ENCODE assay signal across 18 cellular contexts in genomic region chr19:3194063-3194702, GRCh38. TPM values are rescaled to one million over a fixed set of nuclear protein-coding genes. Genes with fewer than 3 reads are reported as not detected.
DNase-seq lines count a peak whose midpoint lies in the region; ATAC-seq and TF ChIP-seq lines count a peak whose summit lies in the region.
"Had no signal": no experiment of that assay in that cellular context is flagged by ENCODE, and none has a peak within 500 bp of the region (broad histone marks: within the 10 kb centered on the region; RNA-seq: fewer than 3 reads in every experiment).

No MANE protein-coding gene starts in this region.

- no peak overlapping the region for H3K23ac ChIP-seq in IMR-90 (ENCODE audit: low read depth, low read length)

- H3K4ac ChIP-seq in IMR-90 (ENCODE audit: low read depth, low read length), result no peak overlapping the region

- dilution Hi-C loops in IMR-90 (cut with HindIII; ENCODE audit: low sequenced_read_pairs, unreplicated experiment), result no loop called here

- H3K36me3 ChIP-seq in BE2C, result peaks cover 47% of the 10 kb centered on the region
- peaks cover 22% of the 10 kb centered on the region for H3K36me3 ChIP-seq in IMR-90 (ENCODE audit: control insufficient read depth, insufficient read depth, low read length)

- POLR2A ChIA-PET in IMR-90 (lab: Charles Lee; ENCODE audit: unreplicated experiment), result interaction anchor here (0.6 kb wide), 1 partner anchor 113 kb away, joined by 4 read pairs; no protein-coding TSS in a partner anchor

- peaks cover 31% of the 10 kb centered on the region for H4K20me1 ChIP-seq in IMR-90 (ENCODE audit: insufficient read depth, low read length)

- no peak overlapping the region for H4K91ac ChIP-seq in IMR-90 (ENCODE audit: insufficient read depth, low read depth, low read length)

- H2AFZ ChIP-seq in IMR-90 (replicated peaks; ENCODE audit: low read length, poor library complexity), result no peak overlapping the region
- H2AFZ ChIP-seq: GM23248 had no signal

- H3K9me3 ChIP-seq in BE2C, result no peaks in the 10 kb centered on the region
- H3K9me3 ChIP-seq in IMR-90 (ENCODE audit: control insufficient read depth, insufficient read depth, low read length), result no peaks in the 10 kb centered on the region
- H3K9me3 ChIP-seq: A549 had no signal

- no peak overlapping the region for H4K8ac ChIP-seq in IMR-90 (ENCODE audit: low read depth in 2 of 2, low read length in 2 of 2)

- TF ChIP-seq CTCF in BE2C (IDR thresholded peaks at IDR 0.05; ENCODE audit: low read depth, low read length) (no peak), IMR-90 (conservative IDR thresholded peaks at IDR 0.05; ENCODE audit: low read depth, low read length) (no peak)

- CTCF ChIA-PET in IMR-90 (lab: Yijun Ruan, JAX), result no interaction called here

- no peaks in the 10 kb centered on the region for H3K9me3 Mint-ChIP-seq in activated T-cell treated with anti-CD3 and anti-CD28 coated beads, Interleukin-2, amount 50 U/mL, for 24 hours
- H3K9me3 Mint-ChIP-seq: CD4-positive, alpha-beta T cell had no signal

- ATAC-seq in IMR-90 (ENCODE audit: low read depth) (no peak), HG02884 (IDR thresholded peaks at IDR 0.05; ENCODE audit: unreplicated experiment) (no peak)

- H3K4me3 Mint-ChIP-seq in activated T-cell treated with anti-CD3 and anti-CD28 coated beads, Interleukin-2, amount 50 U/mL, for 24 hours, result no peak overlapping the region
- H3K4me3 Mint-ChIP-seq: CD4-positive, alpha-beta T cell had no signal

- TF ChIP-seq RAD21 in IMR-90 (IDR thresholded peaks at IDR 0.05; ENCODE audit: low read length), result no peak

- H3K79me1 ChIP-seq in IMR-90 (ENCODE audit: low read depth in 1 of 2, low read length in 2 of 2), result peaks cover 2 to 39% of the 10 kb centered on the region in 2 experiments; a peak in 2 of 4 replicates

- no peak overlapping the region for H3K14ac ChIP-seq in IMR-90 (replicated peaks; ENCODE audit: low read depth, low read length)

- peak; percentile 73 for DNase-seq in BE2C
- no peak for DNase-seq in IMR-90
- peak; percentile 15 for DNase-seq in amniotic epithelial cell (ENCODE audit: low read depth)
- no peak for DNase-seq in activated T-cell treated with anti-CD3 and anti-CD28 coated beads, Interleukin-2, amount 50 U/mL, for 24 hours
- no peak for DNase-seq in stimulated activated CD4-positive, alpha-beta T cell treated with anti-CD3 and anti-CD28 coated beads, Interleukin-2, amount 100 ng/mL, for 48 hours
- DNase-seq: Calu3; CD4-positive, alpha-beta T cell; DND-41; GM23248; KG1; NCI-H1092; NCI-H2227 treated with DMSO at 0.1 percent for 48 hours; NCI-H524 treated with DMSO at 0.1 percent for 48 hours had no signal

- H3K36me3 Mint-ChIP-seq in activated T-cell treated with anti-CD3 and anti-CD28 coated beads, Interleukin-2, amount 50 U/mL, for 24 hours (ENCODE audit: low read depth), result peaks cover 71% of the 10 kb centered on the region

- no peak overlapping the region for H3K56ac ChIP-seq in IMR-90 (ENCODE audit: extremely low read depth, insufficient read depth, low read length)

- no peak overlapping the region for H2AK9ac ChIP-seq in IMR-90 (replicated peaks; ENCODE audit: low read depth, low read length, poor library complexity)

- H2BK20ac ChIP-seq in IMR-90 (ENCODE audit: low read depth, low read length), result no peak overlapping the region

- no peak overlapping the region for H3K27ac ChIP-seq in IMR-90 (ENCODE audit: insufficient read depth, low read length)
- H3K27ac ChIP-seq: A549, GM23248 had no signal

- peaks cover 8% of the 10 kb centered on the region for H3K4me1 Mint-ChIP-seq in activated T-cell treated with anti-CD3 and anti-CD28 coated beads, Interleukin-2, amount 50 U/mL, for 24 hours (ENCODE audit: low read depth)

- in situ Hi-C loops in IMR-90 (cut with MboI; ENCODE audit: low sequenced_read_pairs), result no loop called here

- H2BK5ac ChIP-seq in IMR-90 (ENCODE audit: low read depth, low read length, poor library complexity, severe bottlenecking), result no peak overlapping the region

- H3K9me1 ChIP-seq in IMR-90 (ENCODE audit: insufficient read depth, low read length), result no peaks in the 10 kb centered on the region

- intact Hi-C loops in IMR-90 (cut with micrococcal nuclease), result no loop called here

- H3K4me3 ChIP-seq in BE2C (ENCODE audit: low read depth, low read length), result no peak overlapping the region
- H3K4me3 ChIP-seq in IMR-90 (ENCODE audit: insufficient read depth, low read depth, low read length), result no peak overlapping the region
- H3K4me3 ChIP-seq: A549, GM23248 had no signal

- no peak overlapping the region for H3K18ac ChIP-seq in IMR-90 (ENCODE audit: low read depth, low read length)

- no peak overlapping the region for H3K9ac ChIP-seq in IMR-90 (ENCODE audit: low read depth, low read length)
- H3K9ac ChIP-seq: GM23248 had no signal

- no peak overlapping the region for H3K4me2 ChIP-seq in IMR-90 (ENCODE audit: low read depth, low read length)
- H3K4me2 ChIP-seq: A549 had no signal

- H3K27me3 ChIP-seq in BE2C (no peaks in the 10 kb centered on the region), IMR-90 (ENCODE audit: control insufficient read depth, insufficient read depth, low read length) (no peaks in the 10 kb centered on the region)

- no peak overlapping the region for H3K27ac Mint-ChIP-seq in activated T-cell treated with anti-CD3 and anti-CD28 coated beads, Interleukin-2, amount 50 U/mL, for 24 hours
- H3K27ac Mint-ChIP-seq: CD4-positive, alpha-beta T cell had no signal

- H3K27me3 Mint-ChIP-seq in activated T-cell treated with anti-CD3 and anti-CD28 coated beads, Interleukin-2, amount 50 U/mL, for 24 hours, result no peaks in the 10 kb centered on the region
- H3K27me3 Mint-ChIP-seq: CD4-positive, alpha-beta T cell had no signal

- BruUV-seq in IMR-90 (replicated peaks; lab: Mats Ljungman, UMichigan), result TSS peak; percentile 39

- no peak overlapping the region for H2BK120ac ChIP-seq in IMR-90 (ENCODE audit: low read depth, low read length)

- no peak overlapping the region for H4K5ac ChIP-seq in IMR-90 (ENCODE audit: low read depth, low read length)

- WGBS in IMR-90 (ENCODE audit: extremely low coverage in 2 of 2, insufficient read length in 1 of 2), 2 experiments, result 100% methylated on average over 4 of the region's 13 CpGs; no CpG with 5 or more reads in 1 of the 2 experiments

- no peak overlapping the region for H2BK15ac ChIP-seq in IMR-90 (ENCODE audit: low read depth, low read length)

- H3K4me1 ChIP-seq in BE2C (peaks cover 9% of the 10 kb centered on the region), IMR-90 (ENCODE audit: control insufficient read depth, insufficient read depth, low read length) (no peaks in the 10 kb centered on the region)
- H3K4me1 ChIP-seq: A549 had no signal

- no peak for TF ChIP-seq POLR2A in IMR-90 (IDR thresholded peaks at IDR 0.05; ENCODE audit: low read depth, low read length)

- no peak overlapping the region for H2AK5ac ChIP-seq in IMR-90 (ENCODE audit: low read depth, low read length)

TF ChIP-seq in IMR-90, 13 proteins besides CTCF, POLR2A, EP300 and RAD21 (continues in another document):
- TF ChIP-seq ELK1 (IDR thresholded peaks at IDR 0.05; ENCODE audit: borderline replicate concordance, low read depth, low read length) (no peak), NFE2L2 (IDR thresholded peaks at IDR 0.05; ENCODE audit: low read depth, low read length) (no peak), FOS (IDR thresholded peaks at IDR 0.05; ENCODE audit: low read depth, low read length) (no peak), MAFK (IDR thresholded peaks at IDR 0.05; ENCODE audit: low read depth, low read length) (no peak), RFX5 (IDR thresholded peaks at IDR 0.05; ENCODE audit: low read depth, low read length) (no peak), BHLHE40 (IDR thresholded peaks at IDR 0.05; ENCODE audit: low read depth, low read length) (no peak), USF2 (IDR thresholded peaks at IDR 0.05; ENCODE audit: low read depth, low read length) (no peak)

RNA-seq across cellular contexts. Expression of gene NCLN, which starts 8.5 kb away (rescaled TPM):
- 139 TPM for polyA plus RNA-seq in BE2C (2012; ENCODE audit: insufficient read depth, insufficient read length, low read depth)
- 32.8 and 35.6 TPM in 2 replicates for total RNA-seq in IMR-90 (2012; rRNA removed)
- polyA plus RNA-seq in IMR-90 (2012; rRNA removed), result 90.8 and 95.4 TPM in 2 replicates
- 81.8 and 106 TPM in 2 replicates for polyA plus RNA-seq in IMR-90 (2012; cell fraction: cytosol; rRNA removed)
- 68.5 and 190 TPM in 2 replicates for polyA plus RNA-seq in IMR-90 (2012; cell fraction: nucleus; rRNA removed; ENCODE audit: low replicate concordance)

RNA-seq across cellular contexts. Expression of gene S1PR4, which starts 15.6 kb away (rescaled TPM):
- not detected for polyA plus RNA-seq in BE2C (2012; ENCODE audit: insufficient read depth, insufficient read length, low read depth)
- total RNA-seq in IMR-90 (2012; rRNA removed), result not detected in 2 replicates
- polyA plus RNA-seq in IMR-90 (2012; rRNA removed), result not detected in 2 replicates
- not detected in 2 replicates for polyA plus RNA-seq in IMR-90 (2012; cell fraction: cytosol; rRNA removed)
- polyA plus RNA-seq in IMR-90 (2012; cell fraction: nucleus; rRNA removed; ENCODE audit: low replicate concordance), result 0.05 TPM in 1 of 2 replicates, not detected in the other
- total RNA-seq: Calu3, GM23248, M059J, SK-MEL-5 had no signal
- polyA plus RNA-seq: GM23248 had no signal

RNA-seq across cellular contexts. Expression of gene CELF5, which starts 30.3 kb away (rescaled TPM):
- not detected for polyA plus RNA-seq in BE2C (2012; ENCODE audit: insufficient read depth, insufficient read length, low read depth)
- not detected in 2 replicates for total RNA-seq in IMR-90 (2012; rRNA removed)
- polyA plus RNA-seq in IMR-90 (2012; rRNA removed), result 0.02 TPM in 1 of 2 replicates, not detected in the other
- polyA plus RNA-seq in IMR-90 (2012; cell fraction: cytosol; rRNA removed), result 0.05 TPM in 1 of 2 replicates, not detected in the other
- 0.24 and 0.29 TPM in 2 replicates for polyA plus RNA-seq in IMR-90 (2012; cell fraction: nucleus; rRNA removed; ENCODE audit: low replicate concordance)
- total RNA-seq: HT1080, M059J, SK-MEL-5 had no signal
- polyA plus RNA-seq: GM23248 had no signal

RNA-seq across cellular contexts. Expression of gene GNA15, which starts 58.4 kb away (rescaled TPM):
- 1.9 TPM for polyA plus RNA-seq in BE2C (2012; ENCODE audit: insufficient read depth, insufficient read length, low read depth)
- total RNA-seq in IMR-90 (2012; rRNA removed), result 0.18 and 0.28 TPM in 2 replicates
- 0.04 TPM in 1 of 2 replicates, not detected in the other for polyA plus RNA-seq in IMR-90 (2012; rRNA removed)
- polyA plus RNA-seq in IMR-90 (2012; cell fraction: cytosol; rRNA removed), result 0.04 TPM in 1 of 2 replicates, not detected in the other
- polyA plus RNA-seq in IMR-90 (2012; cell fraction: nucleus; rRNA removed; ENCODE audit: low replicate concordance), result 0.33 and 0.40 TPM in 2 replicates
- total RNA-seq: GM23248, M059J, SK-MEL-5 had no signal
- polyA plus RNA-seq: GM23248 had no signal

Comparison
In these comparisons a context has a peak if more than half of its experiments do, and no peak if none do; other contexts are left out.
1. DNase-seq: peak in BE2C (single experiment) and amniotic epithelial cell (single experiment); none in IMR-90 (single experiment), activated T-cell treated with anti-CD3 and anti-CD28 coated beads, Interleukin-2, amount 50 U/mL, for 24 hours (single experiment) and stimulated activated CD4-positive, alpha-beta T cell treated with anti-CD3 and anti-CD28 coated beads, Interleukin-2, amount 100 ng/mL, for 48 hours (0 of 2).